Comparison of ENCODE assay signal across 8 cellular contexts in genomic region chr7:2558620-2559282, GRCh38. TPM values are rescaled to one million over a fixed set of nuclear protein-coding genes. Genes with fewer than 3 reads are reported as not detected.
DNase-seq lines count a peak whose midpoint lies in the region; ATAC-seq and TF ChIP-seq lines count a peak whose summit lies in the region.

TSS of gene IQCE (plus strand) at chr7:2558979. CDS start at chr7:2559182, 203 bp downstream.

- TF ChIP-seq POLR2A in breast epithelium (IDR thresholded peaks at IDR 0.05): no peak

- TF ChIP-seq CTCF in WERI-Rb-1 (IDR thresholded peaks at IDR 0.05; ENCODE audit: low read depth, low read length) (no peak), breast epithelium (IDR thresholded peaks at IDR 0.05) (no peak)

- peak within 1 kb of the TSS; percentile 70 for H3K4me3 ChIP-seq in WERI-Rb-1 (ENCODE audit: low read depth, low read length)
- H3K4me3 ChIP-seq in breast epithelium: peak within 1 kb of the TSS; percentile 89 to 90 (median 90)
- H3K4me3 ChIP-seq in iPS-18c (ENCODE audit: insufficient read depth, low read depth, low read length): peak within 1 kb of the TSS; percentile 90
- peak within 1 kb of the TSS; percentile 69 to 81 (median 77) for H3K4me3 ChIP-seq in skeletal muscle tissue (ENCODE audit: low read length in 3 of 3)

- intact Hi-C loops in breast epithelium (cut with DNase I; ENCODE audit: low total_unique reads): no loop called here

- no peaks in the 10 kb centered on the region for H3K9me3 ChIP-seq in WERI-Rb-1 (ENCODE audit: severe bottlenecking)
- H3K9me3 ChIP-seq in breast epithelium: no peaks in the 10 kb centered on the region
- H3K9me3 ChIP-seq in iPS-18c (ENCODE audit: control insufficient read depth, insufficient read depth, low read length): no peaks in the 10 kb centered on the region
- no peaks in the 10 kb centered on the region for H3K9me3 ChIP-seq in skeletal muscle tissue (ENCODE audit: control insufficient read depth in 3 of 3, low read length in 3 of 3)

- DNase-seq in DMS53 (lab: John Stamatoyannopoulos, UW): peak; percentile 95
- no peak for DNase-seq in DMS53 treated with DMSO at 0.1 percent for 48 hours (lab: John Stamatoyannopoulos, UW; ENCODE audit: unreplicated experiment)
- peak; percentile 75 for DNase-seq in NCI-H2171 treated with DMSO at 0.1 percent for 48 hours (lab: John Stamatoyannopoulos, UW)
- peak; percentile 96 for DNase-seq in WERI-Rb-1
- DNase-seq in breast epithelium (ENCODE audit: low spot score in 2 of 2): peak; percentile 76 to 94

- peak within 1 kb of the TSS; percentile 72 to 83 (median 75) for H3K9ac ChIP-seq in skeletal muscle tissue (ENCODE audit: low read depth in 1 of 3, low read length in 3 of 3)

- H3K27me3 ChIP-seq in WERI-Rb-1 (ENCODE audit: insufficient read depth, low read depth, severe bottlenecking): no peaks in the 10 kb centered on the region
- no peaks in the 10 kb centered on the region for H3K27me3 ChIP-seq in breast epithelium
- no peaks in the 10 kb centered on the region for H3K27me3 ChIP-seq in skeletal muscle tissue (ENCODE audit: control insufficient read depth in 3 of 3, insufficient read depth in 3 of 3, low read length in 3 of 3)

- H3K36me3 ChIP-seq in WERI-Rb-1 (peaks cover 3% of the 10 kb centered on the region), breast epithelium (no peaks in the 10 kb centered on the region), skeletal muscle tissue (ENCODE audit: control insufficient read depth in 3 of 3, insufficient read depth in 3 of 3, low read length in 3 of 3) (peaks cover 0 to 3% (median 0%) of the 10 kb centered on the region in 3 donors)

- H3K27ac ChIP-seq in WERI-Rb-1 (peak within 1 kb of the TSS; percentile 72), breast epithelium (peak within 1 kb of the TSS; percentile 71 to 81), skeletal muscle tissue (ENCODE audit: low read depth, low read length) (no peak within 1 kb of the TSS)

- peak; percentile 64 for ATAC-seq in HG03045 (IDR thresholded peaks at IDR 0.05; ENCODE audit: unreplicated experiment)

- peaks cover 0 to 3% of the 10 kb centered on the region in 2 donors for H3K4me1 ChIP-seq in breast epithelium
- peaks cover 18 to 27% (median 23%) of the 10 kb centered on the region in 3 donors for H3K4me1 ChIP-seq in skeletal muscle tissue (ENCODE audit: control insufficient read depth in 3 of 3, insufficient read depth in 3 of 3, low read length in 3 of 3)

RNA-seq across cellular contexts. Expression of gene IQCE, which starts in this region (rescaled TPM):
- total RNA-seq in breast epithelium (10 to 100 TPM; 13.4 to 22.7 (median 13.8) TPM), skeletal muscle tissue (2.1 TPM)
